1 cellular context compared by ENCODE assay signal in the genomic region with DNA sequence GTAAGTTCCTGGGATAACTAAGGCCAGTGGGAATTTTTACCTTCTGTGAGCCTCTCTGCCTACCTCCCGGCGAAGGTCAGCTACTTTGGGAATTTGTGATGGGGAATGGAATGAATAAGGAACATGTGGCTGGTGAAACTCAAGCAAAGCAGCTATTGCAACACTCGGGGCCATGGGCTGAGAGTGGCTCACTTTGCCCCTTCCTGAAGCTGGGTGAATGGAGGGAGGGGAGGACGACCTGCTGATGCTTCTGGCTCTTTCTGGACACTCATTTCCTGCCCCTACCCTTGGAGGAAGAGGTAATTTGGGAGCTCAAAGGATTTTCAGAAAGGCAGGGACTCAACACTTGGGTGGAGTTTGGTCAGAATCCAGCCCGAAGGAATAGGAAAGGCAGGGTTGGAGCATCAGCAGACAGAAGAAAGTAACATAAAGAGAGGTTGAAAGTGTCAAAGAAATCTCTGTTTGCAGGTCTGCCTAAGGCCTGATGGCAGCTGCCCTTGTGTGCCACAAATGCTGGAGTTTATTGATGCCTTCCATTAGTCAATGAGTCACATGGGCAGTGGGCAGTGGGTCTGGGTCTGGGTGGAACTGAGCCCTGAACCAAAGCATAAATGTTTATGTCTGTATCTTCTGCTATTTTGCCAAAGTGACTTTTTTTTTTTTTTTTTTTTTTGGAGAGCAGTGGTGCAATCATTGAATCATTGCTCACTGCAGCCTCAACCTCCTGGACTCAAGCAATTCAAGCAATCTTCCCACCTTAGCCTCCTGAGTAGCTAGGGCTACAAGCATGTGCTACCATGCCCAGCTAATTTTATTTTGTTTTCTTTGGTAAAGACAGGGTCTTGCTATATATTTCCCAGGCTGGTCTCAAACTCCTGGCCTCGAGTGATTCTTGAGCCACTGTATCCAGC.
TF ChIP-seq lines count a peak whose summit lies in the region.

No MANE protein-coding gene starts in this region.

TF ChIP-seq in GM12878, 131 proteins besides CTCF, POLR2A, EP300 and RAD21:
- no peak for TF ChIP-seq NR2C1 (IDR thresholded peaks at IDR 0.05)
- TF ChIP-seq RUNX3 (IDR thresholded peaks at IDR 0.05; ENCODE audit: low read length) = no peak
- no peak for TF ChIP-seq RCOR1 (conservative IDR thresholded peaks at IDR 0.05; ENCODE audit: low read depth, low read length)
- TF ChIP-seq KDM1A (IDR thresholded peaks at IDR 0.05; ENCODE audit: borderline replicate concordance) = no peak
- TF ChIP-seq ZNF384 (IDR thresholded peaks at IDR 0.05; ENCODE audit: borderline replicate concordance, low read depth, low read length) = no peak
- no peak for TF ChIP-seq POU2F2 (IDR thresholded peaks at IDR 0.05; ENCODE audit: borderline replicate concordance, low read depth, low read length)
- no peak for TF ChIP-seq IKZF1 (conservative IDR thresholded peaks at IDR 0.05)
- no peak for TF ChIP-seq SMC3 (IDR thresholded peaks at IDR 0.05; ENCODE audit: borderline replicate concordance, low read length)
- no peak for TF ChIP-seq ASH2L (IDR thresholded peaks at IDR 0.05; ENCODE audit: borderline replicate concordance, low read depth)
- no peak for TF ChIP-seq HDAC2 (IDR thresholded peaks at IDR 0.05)
- TF ChIP-seq RELA (IDR thresholded peaks at IDR 0.05; ENCODE audit: borderline replicate concordance, partially characterized antibody) = no peak
- no peak for TF ChIP-seq ZSCAN29 (IDR thresholded peaks at IDR 0.05)
- TF ChIP-seq ATF2 (IDR thresholded peaks at IDR 0.05; ENCODE audit: low read length) = no peak
- no peak for TF ChIP-seq SMAD5 (IDR thresholded peaks at IDR 0.05; ENCODE audit: low read depth)
- TF ChIP-seq SUZ12 (IDR thresholded peaks at IDR 0.05; ENCODE audit: unreplicated experiment) = no peak
- TF ChIP-seq BACH1 (IDR thresholded peaks at IDR 0.05; ENCODE audit: borderline replicate concordance) = no peak
- TF ChIP-seq PAX5 (IDR thresholded peaks at IDR 0.05; ENCODE audit: borderline replicate concordance, low read depth, low read length) = no peak
- TF ChIP-seq TAF1 (IDR thresholded peaks at IDR 0.05; ENCODE audit: borderline replicate concordance, low read depth, low read length) = no peak
- TF ChIP-seq EZH2 (IDR thresholded peaks at IDR 0.05; ENCODE audit: borderline replicate concordance, control insufficient read depth, low read depth, low read length) = no peak
- no peak for TF ChIP-seq RBBP5 (conservative IDR thresholded peaks at IDR 0.05)
